Comparison of ENCODE assay signal across 1 cellular context in the genomic region with DNA sequence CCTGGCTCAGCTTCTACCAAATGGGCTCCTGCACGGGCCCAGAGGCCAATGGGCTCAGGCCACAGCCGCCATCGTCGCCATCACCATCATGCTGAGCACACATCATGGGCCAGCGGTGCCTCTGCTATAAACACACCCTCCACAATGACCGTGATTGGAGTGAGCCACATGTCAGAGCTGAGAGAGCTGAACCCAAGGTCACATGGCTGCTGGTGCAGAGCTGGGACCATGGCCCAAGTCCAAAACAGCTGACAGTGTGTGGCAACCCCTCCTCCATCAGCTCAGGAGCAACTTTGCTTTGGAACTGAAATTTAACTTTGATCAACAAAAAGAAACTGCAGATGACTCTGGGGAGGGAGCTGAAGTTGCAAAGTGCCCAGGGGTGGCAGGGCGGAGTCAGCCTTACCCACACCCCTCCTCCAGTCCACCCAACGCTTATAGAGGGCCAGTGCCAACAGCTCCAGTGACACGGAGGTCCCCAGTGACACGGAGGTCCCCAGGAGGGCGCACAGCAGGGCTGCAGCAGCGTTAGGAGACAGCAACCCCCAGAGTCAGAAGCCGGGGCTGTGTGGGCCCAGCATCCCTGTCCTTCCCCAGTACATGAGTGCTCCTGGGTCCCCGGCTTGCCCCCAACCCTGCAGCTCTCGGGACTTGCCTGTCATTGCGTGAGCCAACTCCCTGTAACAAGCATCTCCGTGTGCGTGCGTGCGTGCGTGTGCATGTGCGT.
TF ChIP-seq lines count a peak whose summit lies in the region.

No MANE protein-coding gene starts in this region.

TF ChIP-seq in H1, 55 proteins besides CTCF, POLR2A, EP300 and RAD21 (continued from another document):
- TF ChIP-seq TAF7 (optimal IDR thresholded peaks at IDR 0.05; ENCODE audit: borderline replicate concordance, low read depth, low read length) (no peak), POLR2AphosphoS5 (IDR thresholded peaks at IDR 0.05; ENCODE audit: low read depth, low read length) (no peak), TBP (IDR thresholded peaks at IDR 0.05; ENCODE audit: low read depth, low read length) (no peak)
- TF ChIP-seq, protein P1, sequence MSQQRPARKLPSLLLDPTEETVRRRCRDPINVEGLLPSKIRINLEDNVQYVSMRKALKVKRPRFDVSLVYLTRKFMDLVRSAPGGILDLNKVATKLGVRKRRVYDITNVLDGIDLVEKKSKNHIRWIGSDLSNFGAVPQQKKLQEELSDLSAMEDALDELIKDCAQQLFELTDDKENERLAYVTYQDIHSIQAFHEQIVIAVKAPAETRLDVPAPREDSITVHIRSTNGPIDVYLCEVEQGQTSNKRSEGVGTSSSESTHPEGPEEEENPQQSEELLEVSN (IDR thresholded peaks at IDR 0.05), result no peak
TF ChIP-seq in H1: peak in this region for 0.
